ENCODE assay signal across 10 cellular contexts in genomic region chr6:30749554-30750378, GRCh38. TPM values are rescaled to one million over a fixed set of nuclear protein-coding genes. Genes with fewer than 3 reads are reported as not detected.
DNase-seq lines count a peak whose midpoint lies in the region; ATAC-seq and TF ChIP-seq lines count a peak whose summit lies in the region.
"Had no signal": no experiment of that assay in that cellular context is flagged by ENCODE, and none has a peak within 500 bp of the region (broad histone marks: within the 10 kb centered on the region; RNA-seq: fewer than 3 reads in every experiment).

No MANE protein-coding gene starts in this region.

- no peaks in the 10 kb centered on the region for H3K9me2 ChIP-seq in GM23338 (ENCODE audit: insufficient read depth)

- peaks cover 13% of the 10 kb centered on the region for H3K27me3 Mint-ChIP-seq in GM23338 (ENCODE audit: insufficient read depth, low read depth, poor library complexity)
- no peaks in the 10 kb centered on the region for H3K27me3 Mint-ChIP-seq in activated T-helper 17 cell treated with anti-CD3 and anti-CD28 coated beads, Interleukin-2, amount 50 U/mL, for 72 hours

- no peak for TF ChIP-seq CTCF in GM23338 (conservative IDR thresholded peaks at IDR 0.05; ENCODE audit: low read depth in 2 of 2)

- 0 out of 2 replicates have a peak, but pooled peaks cover 3% of the 10 kb centered on the region for H3F3A ChIP-seq in GM23338 (replicated peaks; ENCODE audit: low read depth)

- no peaks in the 10 kb centered on the region for H3K36me3 Mint-ChIP-seq in GM23338 (ENCODE audit: low read depth)
- peaks cover 5% of the 10 kb centered on the region for H3K36me3 Mint-ChIP-seq in activated T-helper 17 cell treated with anti-CD3 and anti-CD28 coated beads, Interleukin-2, amount 50 U/mL, for 72 hours (ENCODE audit: low read depth)

- no peaks in the 10 kb centered on the region for H3K79me2 ChIP-seq in GM23338 (replicated peaks; ENCODE audit: insufficient read depth)

- 0 out of 2 replicates have a peak overlapping the region, but pooled peaks have one; percentile 43 for H2AFZ ChIP-seq in GM23338

- H3K27ac ChIP-seq in GM23338 (ENCODE audit: low read depth), result no peak overlapping the region
- peak overlapping the region in 18 of 21 experiments; percentile 31 to 96 (median 82) for H3K27ac ChIP-seq in skin epidermis
- H3K27ac ChIP-seq: KMS-11 had no signal

- H3K9me3 Mint-ChIP-seq in GM23338, result no peaks in the 10 kb centered on the region; the same call in 2 of the 3 replicates
- H3K9me3 Mint-ChIP-seq in activated T-helper 17 cell treated with anti-CD3 and anti-CD28 coated beads, Interleukin-2, amount 50 U/mL, for 72 hours, result no peaks in the 10 kb centered on the region

- ATAC-seq in GM23338 (no peak), HG02678 (IDR thresholded peaks at IDR 0.05; ENCODE audit: unreplicated experiment) (no peak), GM21423 (IDR thresholded peaks at IDR 0.05; ENCODE audit: unreplicated experiment) (no peak), HG03175 (IDR thresholded peaks at IDR 0.05; ENCODE audit: unreplicated experiment) (no peak)
- ATAC-seq in activated T-helper 17 cell treated with anti-CD3 and anti-CD28 coated beads, Interleukin-2, amount 50 U/mL, for 72 hours (replicated peaks), result peak; percentile 37

- peaks cover 18% of the 10 kb centered on the region for H3K4me1 Mint-ChIP-seq in GM23338
- peaks cover 35% of the 10 kb centered on the region for H3K4me1 Mint-ChIP-seq in activated T-helper 17 cell treated with anti-CD3 and anti-CD28 coated beads, Interleukin-2, amount 50 U/mL, for 72 hours

- H3K27me3 ChIP-seq in GM23338 (ENCODE audit: insufficient read depth), result no peaks in the 10 kb centered on the region

- no peak overlapping the region for H3K4me2 ChIP-seq in GM23338
- H3K4me2 ChIP-seq: KMS-11 had no signal

- H3K27ac Mint-ChIP-seq in GM23338, result no peak overlapping the region
- peak overlapping the region; percentile 12 for H3K27ac Mint-ChIP-seq in activated T-helper 17 cell treated with anti-CD3 and anti-CD28 coated beads, Interleukin-2, amount 50 U/mL, for 72 hours

- H3K4me3 ChIP-seq in GM23338 (no peak overlapping the region), skin epidermis (no peak overlapping the region)

- H3K4me3 Mint-ChIP-seq in GM23338, result no peak overlapping the region
- no peak overlapping the region for H3K4me3 Mint-ChIP-seq in activated T-helper 17 cell treated with anti-CD3 and anti-CD28 coated beads, Interleukin-2, amount 50 U/mL, for 72 hours

- H3K36me3 ChIP-seq in GM23338 (ENCODE audit: insufficient read depth), result no peaks in the 10 kb centered on the region

- H3K4me1 ChIP-seq in GM23338 (ENCODE audit: insufficient read depth), result peaks cover 9% of the 10 kb centered on the region; the same call in 1 of the 2 replicates

- DNase-seq in GM23338 (ENCODE audit: low spot score) (no peak), kidney tubule cell (ENCODE audit: low spot score) (peak; percentile 95)
- no peak for DNase-seq in activated T-cell treated with anti-CD3 and anti-CD28 coated beads, Interleukin-2, amount 50 U/mL, for 1 hour
- DNase-seq: NCI-H446 treated with DMSO at 0.1 percent for 48 hours had no signal

- no peaks in the 10 kb centered on the region for H4K20me1 ChIP-seq in GM23338 (replicated peaks; ENCODE audit: insufficient read depth)

TF ChIP-seq in GM23338, 12 proteins besides CTCF, POLR2A, EP300 and RAD21 (continues in another document):
- TF ChIP-seq EZH2 (IDR thresholded peaks at IDR 0.05; ENCODE audit: low read depth, unreplicated experiment), result no peak
- TF ChIP-seq CREB1 (CRISPR knock-in tag; IDR thresholded peaks at IDR 0.05; ENCODE audit: low read depth), result no peak
- no peak for TF ChIP-seq STAT1 (IDR thresholded peaks at IDR 0.05; ENCODE audit: unreplicated experiment)
- no peak for TF ChIP-seq NANOG (IDR thresholded peaks at IDR 0.05; ENCODE audit: borderline replicate concordance)
- TF ChIP-seq ZNF331 (CRISPR knock-in tag; IDR thresholded peaks at IDR 0.05; ENCODE audit: low read depth), result no peak
- no peak for TF ChIP-seq EZH2phosphoT487 (IDR thresholded peaks at IDR 0.05; ENCODE audit: unreplicated experiment)
- TF ChIP-seq REST (IDR thresholded peaks at IDR 0.05; ENCODE audit: unreplicated experiment), result no peak

RNA-seq across cellular contexts. Expression of gene IER3, which starts 5.4 kb away (rescaled TPM):
- total RNA-seq in GM23338 (2014; rRNA removed; shearing (Covaris generic)), result 14.1 and 19.9 TPM in 2 replicates
- 21.2 and 23.3 TPM in 2 replicates for polyA plus RNA-seq in GM23338 (2016; fragmentation: Nextera tagmentation; extraction: Ambion mirVana)
- 100 to 1,000 TPM in 1 of 2 donors, 10 to 100 TPM in 1; 55.6 to 617 TPM for total RNA-seq in activated T-helper 17 cell treated with anti-CD3 and anti-CD28 coated beads, Interleukin-2, amount 50 U/mL, for 72 hours

RNA-seq across cellular contexts. Expression of gene FLOT1, which starts 7.3 kb away (rescaled TPM):
- total RNA-seq in GM23338 (2014; rRNA removed; shearing (Covaris generic)), result 70.4 and 94.5 TPM in 2 replicates
- 72.2 and 75.1 TPM in 2 replicates for polyA plus RNA-seq in GM23338 (2016; fragmentation: Nextera tagmentation; extraction: Ambion mirVana)
- total RNA-seq in activated T-helper 17 cell treated with anti-CD3 and anti-CD28 coated beads, Interleukin-2, amount 50 U/mL, for 72 hours, result 100 to 1,000 TPM; 152 to 161 TPM

RNA-seq across cellular contexts. Expression of gene TUBB, which starts 29.6 kb away (rescaled TPM):
- total RNA-seq in GM23338 (2014; rRNA removed; shearing (Covaris generic)), result 1,591 and 1,704 TPM in 2 replicates
- polyA plus RNA-seq in GM23338 (2016; fragmentation: Nextera tagmentation; extraction: Ambion mirVana), result 1,041 and 1,059 TPM in 2 replicates
- total RNA-seq in activated T-helper 17 cell treated with anti-CD3 and anti-CD28 coated beads, Interleukin-2, amount 50 U/mL, for 72 hours, result 1,000 to 10,000 TPM; 1,139 to 1,437 TPM

RNA-seq across cellular contexts. Expression of gene MDC1, which starts 32.7 kb away (rescaled TPM):
- total RNA-seq in GM23338 (2014; rRNA removed; shearing (Covaris generic)), result 28.9 and 32.7 TPM in 2 replicates
- 17.2 and 19.7 TPM in 2 replicates for polyA plus RNA-seq in GM23338 (2016; fragmentation: Nextera tagmentation; extraction: Ambion mirVana)
- 10 to 100 TPM; 57.4 to 82.1 TPM for total RNA-seq in activated T-helper 17 cell treated with anti-CD3 and anti-CD28 coated beads, Interleukin-2, amount 50 U/mL, for 72 hours

RNA-seq across cellular contexts. Expression of gene NRM, which starts 59.0 kb away (rescaled TPM):
- 11.3 and 13.8 TPM in 2 replicates for total RNA-seq in GM23338 (2014; rRNA removed; shearing (Covaris generic))
- polyA plus RNA-seq in GM23338 (2016; fragmentation: Nextera tagmentation; extraction: Ambion mirVana), result 29.7 and 33.8 TPM in 2 replicates
- total RNA-seq in activated T-helper 17 cell treated with anti-CD3 and anti-CD28 coated beads, Interleukin-2, amount 50 U/mL, for 72 hours, result 10 to 100 TPM; 26.0 to 36.9 TPM
